Comparison of ENCODE assay signal across 10 cellular contexts in genomic region chr2:241358470-241358869, GRCh38. TPM values are rescaled to one million over a fixed set of nuclear protein-coding genes. Genes with fewer than 3 reads are reported as not detected.
DNase-seq lines count a peak whose midpoint lies in the region; ATAC-seq lines count a peak whose summit lies in the region.
"Had no signal": no experiment of that assay in that cellular context is flagged by ENCODE, and none has a peak within 500 bp of the region (broad histone marks: within the 10 kb centered on the region; RNA-seq: fewer than 3 reads in every experiment).

No MANE protein-coding gene starts in this region.

- ATAC-seq in HG03565 (IDR thresholded peaks at IDR 0.05; ENCODE audit: unreplicated experiment) (peak; percentile 29), GM18873 (IDR thresholded peaks at IDR 0.05; ENCODE audit: low FRiP score, unreplicated experiment) (no peak)
- ATAC-seq: gastrocnemius medialis had no signal

- peaks cover 37% of the 10 kb centered on the region for H3K4me1 Mint-ChIP-seq in activated T-cell treated with anti-CD3 and anti-CD28 coated beads, Interleukin-2, amount 50 U/mL, for 24 hours (ENCODE audit: low read depth)

- intact Hi-C loops in cardiac septum (cut with DNase I) = loop anchor here (5.0 to 10.0 kb wide), 2 partner anchors 146 to 279 kb away; partner anchors contain the start of genes ATG4B, STK25 and THAP4

- no peak overlapping the region for H3K27ac Mint-ChIP-seq in activated T-cell treated with anti-CD3 and anti-CD28 coated beads, Interleukin-2, amount 50 U/mL, for 24 hours

- peaks cover 21% of the 10 kb centered on the region for H3K36me3 Mint-ChIP-seq in activated T-cell treated with anti-CD3 and anti-CD28 coated beads, Interleukin-2, amount 50 U/mL, for 24 hours (ENCODE audit: low read depth)

- H3K27ac ChIP-seq in substantia nigra (ENCODE audit: low read depth, low read length, poor library complexity, severe bottlenecking) = peak overlapping the region; percentile 37
- H3K27ac ChIP-seq: gastrocnemius medialis had no signal

- H3K27me3 Mint-ChIP-seq in activated T-cell treated with anti-CD3 and anti-CD28 coated beads, Interleukin-2, amount 50 U/mL, for 24 hours = no peaks in the 10 kb centered on the region

- DNase-seq in activated T-cell treated with anti-CD3 and anti-CD28 coated beads, Interleukin-2, amount 50 U/mL, for 24 hours = no peak
- no peak for DNase-seq in activated T-cell treated with anti-CD3 and anti-CD28 coated beads, Interleukin-2, amount 50 U/mL, for 1 hour
- DNase-seq in dermis blood vessel endothelial cell (peak; percentile 88), substantia nigra (lab: John Stamatoyannopoulos, UW) (peak in 1 of 49 donors; percentile 42), cardiac septum (ENCODE audit: low spot score) (no peak)
- no peak for DNase-seq in activated CD4-positive, alpha-beta T cell treated with anti-CD3 and anti-CD28 coated beads, Interleukin-2, amount 50 U/mL, for 4 hours
- DNase-seq: gastrocnemius medialis, NCI-H510A treated with DMSO at 0.1 percent for 48 hours had no signal

- H3K4me3 Mint-ChIP-seq in activated T-cell treated with anti-CD3 and anti-CD28 coated beads, Interleukin-2, amount 50 U/mL, for 24 hours = peak overlapping the region; percentile 3

- no peaks in the 10 kb centered on the region for H3K9me3 Mint-ChIP-seq in activated T-cell treated with anti-CD3 and anti-CD28 coated beads, Interleukin-2, amount 50 U/mL, for 24 hours

RNA-seq across cellular contexts. Expression of gene FARP2, which starts 2.4 kb away (rescaled TPM):
- total RNA-seq in dermis blood vessel endothelial cell (38.3 and 43.8 TPM in 2 replicates), cardiac septum (24.4 TPM)

RNA-seq across cellular contexts. Expression of gene SEPTIN2, which starts 42.7 kb away (rescaled TPM):
- total RNA-seq in dermis blood vessel endothelial cell = 529 and 622 TPM in 2 replicates
- total RNA-seq in cardiac septum = 219 TPM

RNA-seq across cellular contexts. Expression of gene HDLBP, which starts 43.0 kb away (rescaled TPM):
- total RNA-seq in dermis blood vessel endothelial cell (594 and 863 TPM in 2 replicates), cardiac septum (356 TPM)
